22 cellular contexts compared by ENCODE assay signal in the genomic region with DNA sequence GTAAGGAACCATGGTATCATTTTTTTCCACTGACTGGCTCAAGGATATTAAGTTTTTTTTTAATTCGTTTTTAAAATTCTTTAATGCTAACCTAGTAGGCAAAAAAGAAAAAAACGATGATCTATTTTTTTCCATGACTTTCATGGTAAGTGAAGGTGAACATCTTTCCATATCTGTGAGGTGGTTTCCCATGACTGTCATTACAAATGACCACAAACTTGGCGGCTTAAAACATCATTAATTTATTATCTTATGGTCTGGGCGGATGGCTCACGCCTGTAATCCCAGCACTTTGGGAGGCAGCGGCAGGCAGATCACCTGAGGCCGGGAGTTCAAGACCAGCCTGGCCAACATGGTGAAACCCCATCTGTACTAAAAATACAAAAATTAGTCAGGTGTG. TPM values are rescaled to one million over a fixed set of nuclear protein-coding genes. Genes with fewer than 3 reads are reported as not detected.
"Had no signal": no experiment of that assay in that cellular context is flagged by ENCODE, and none has a peak within 500 bp of the region (broad histone marks: within the 10 kb centered on the region; RNA-seq: fewer than 3 reads in every experiment).

No MANE protein-coding gene starts in this region.

- DNase-seq: effector CD4-positive, alpha-beta T cell; heart right ventricle; hypothalamus; mesenchymal stem cell; midbrain; nucleus accumbens; ovary; sigmoid colon; stimulated activated naive CD4-positive, alpha-beta T cell treated with Interleukin-2 at 50 U/mL for 16 hours had no signal

- H3K36me3 Mint-ChIP-seq: neural progenitor cell had no signal

- ATAC-seq: esophagus mucosa; left colon; natural killer cell treated with Interleukin-12 subunit alpha and Interleukin-12 subunit beta and Interleukin-15 and Interleukin-18, amount 100 ng/mL, for 72 hours had no signal

- H3K4me1 Mint-ChIP-seq: neural progenitor cell had no signal

- H3K27ac Mint-ChIP-seq: natural killer cell treated with Interleukin-12 subunit alpha and Interleukin-12 subunit beta and Interleukin-15 and Interleukin-18, amount 100 ng/mL, for 72 hours; neural progenitor cell had no signal

- H3K4me3 Mint-ChIP-seq: neural progenitor cell had no signal

- H3K4me3 ChIP-seq: ovary had no signal

RNA-seq across cellular contexts. Expression of gene AHSP, which starts 10.5 kb away (rescaled TPM):
- total RNA-seq: dermis microvascular lymphatic vessel endothelial cell; esophagus mucosa; fibroblast of lung; heart right ventricle; kidney epithelial cell; left colon; left ventricle myocardium superior; natural killer cell treated with Interleukin-12 subunit alpha and Interleukin-12 subunit beta and Interleukin-15 and Interleukin-18, amount 100 ng/mL, for 72 hours; ovary; sigmoid colon; tibial nerve; upper lobe of right lung; vagina had no signal

RNA-seq across cellular contexts. Expression of gene SLC5A2, which starts 55.3 kb away (rescaled TPM):
- total RNA-seq: dermis microvascular lymphatic vessel endothelial cell; fibroblast of lung; heart right ventricle; left ventricle myocardium superior; natural killer cell treated with Interleukin-12 subunit alpha and Interleukin-12 subunit beta and Interleukin-15 and Interleukin-18, amount 100 ng/mL, for 72 hours; right atrium auricular region; subcutaneous adipose tissue; tibial nerve; vagina had no signal
